ENCODE assay signal across 17 cellular contexts in genomic region chr1:222844108-222844779, GRCh38. TPM values are rescaled to one million over a fixed set of nuclear protein-coding genes. Genes with fewer than 3 reads are reported as not detected.
DNase-seq lines count a peak whose midpoint lies in the region; ATAC-seq and TF ChIP-seq lines count a peak whose summit lies in the region.
"Had no signal": no experiment of that assay in that cellular context is flagged by ENCODE, and none has a peak within 500 bp of the region (broad histone marks: within the 10 kb centered on the region; RNA-seq: fewer than 3 reads in every experiment).

No MANE protein-coding gene starts in this region.

- H3K4me3 ChIP-seq in fibroblast of the aortic adventitia (ENCODE audit: low read depth, low read length) = no peak overlapping the region
- peak overlapping the region in 1 of 2 donors; percentile 9 for H3K4me3 ChIP-seq in vagina
- H3K4me3 ChIP-seq in smooth muscle cell = no peak overlapping the region

- no peak overlapping the region for H3K4me2 ChIP-seq in smooth muscle cell

- no peak overlapping the region for H2AFZ ChIP-seq in smooth muscle cell (ENCODE audit: low read depth)

- H4K20me1 ChIP-seq in smooth muscle cell (ENCODE audit: low read depth) = no peaks in the 10 kb centered on the region

- H3K27ac Mint-ChIP-seq in neural crest cell (ENCODE audit: unreplicated experiment) = peak overlapping the region; percentile 0
- H3K27ac Mint-ChIP-seq: activated naive CD4-positive, alpha-beta T cell treated with anti-CD3 and anti-CD28 coated beads, Interleukin-2, amount 10 ng/mL, durations not matched to agents 7 days and 5 days had no signal

- no peak overlapping the region for H3K4me3 Mint-ChIP-seq in neural crest cell
- H3K4me3 Mint-ChIP-seq: activated naive CD4-positive, alpha-beta T cell treated with anti-CD3 and anti-CD28 coated beads, Interleukin-2, amount 10 ng/mL, durations not matched to agents 7 days and 5 days; central memory CD8-positive, alpha-beta T cell had no signal

- TF ChIP-seq POLR2A in vagina (IDR thresholded peaks at IDR 0.05) = no peak

- peaks cover 35% of the 10 kb centered on the region for H3K79me2 ChIP-seq in smooth muscle cell (ENCODE audit: low read depth)

- peaks cover 8% of the 10 kb centered on the region for H3K9me3 Mint-ChIP-seq in neural crest cell
- H3K9me3 Mint-ChIP-seq: activated naive CD4-positive, alpha-beta T cell treated with anti-CD3 and anti-CD28 coated beads, Interleukin-2, amount 10 ng/mL, durations not matched to agents 7 days and 5 days; central memory CD8-positive, alpha-beta T cell had no signal

- H3K4me1 Mint-ChIP-seq in neural crest cell = peaks cover 20% of the 10 kb centered on the region
- H3K4me1 Mint-ChIP-seq: activated naive CD4-positive, alpha-beta T cell treated with anti-CD3 and anti-CD28 coated beads, Interleukin-2, amount 10 ng/mL, durations not matched to agents 7 days and 5 days; central memory CD8-positive, alpha-beta T cell had no signal

- intact Hi-C loops in vagina (cut with DNase I) = no loop called here

- DNase-seq in DMS53 treated with DMSO at 0.1 percent for 48 hours (lab: John Stamatoyannopoulos, UW; ENCODE audit: unreplicated experiment) (peak; percentile 52), fibroblast of the aortic adventitia (ENCODE audit: low read depth) (peak; percentile 39), neural crest cell (ENCODE audit: low read depth, low spot score) (no peak), vagina (ENCODE audit: extremely low spot score in 2 of 2) (no peak), smooth muscle cell (lab: John Stamatoyannopoulos, UW; ENCODE audit: unreplicated experiment) (no peak)
- DNase-seq: activated naive CD4-positive, alpha-beta T cell treated with anti-CD3 and anti-CD28 coated beads, Interleukin-2, amount 10 ng/mL, durations not matched to agents 7 days and 5 days; BE2C; DMS79 treated with DMSO at 0.1 percent for 48 hours; hippocampal formation; NCI-H2029 treated with DMSO at 0.1 percent for 48 hours; NCI-H748 treated with DMSO at 0.1 percent for 48 hours; stimulated activated CD4-positive, alpha-beta T cell treated with anti-CD3 and anti-CD28 coated beads, Interleukin-12 subunit alpha, Interleukin-12 subunit beta, amount 100 ng/mL, for 4 hours had no signal

- no peaks in the 10 kb centered on the region for H3K27me3 ChIP-seq in vagina
- H3K27me3 ChIP-seq in smooth muscle cell (ENCODE audit: low read depth) = no peaks in the 10 kb centered on the region
- H3K27me3 ChIP-seq: BE2C had no signal

- H3K4me1 ChIP-seq in vagina = peaks cover 5% of the 10 kb centered on the region
- peaks cover 8% of the 10 kb centered on the region for H3K4me1 ChIP-seq in smooth muscle cell (ENCODE audit: low read depth)
- H3K4me1 ChIP-seq: BE2C had no signal

- no peaks in the 10 kb centered on the region for H3K27me3 Mint-ChIP-seq in neural crest cell (ENCODE audit: low read depth)
- H3K27me3 Mint-ChIP-seq: activated naive CD4-positive, alpha-beta T cell treated with anti-CD3 and anti-CD28 coated beads, Interleukin-2, amount 10 ng/mL, durations not matched to agents 7 days and 5 days; central memory CD8-positive, alpha-beta T cell had no signal

- 63% methylated on average over 5 of the region's 5 CpGs for WGBS in smooth muscle cell (ENCODE audit: low lambda C conversion rate)

- H3K27ac ChIP-seq in VCaP (peak overlapping the region; percentile 82), vagina (no peak overlapping the region), smooth muscle cell (ENCODE audit: low read depth) (no peak overlapping the region)

- H3K9me3 ChIP-seq in vagina = no peaks in the 10 kb centered on the region
- no peaks in the 10 kb centered on the region for H3K9me3 ChIP-seq in smooth muscle cell (replicated peaks; ENCODE audit: low read depth)
- H3K9me3 ChIP-seq: BE2C had no signal

- H3K36me3 Mint-ChIP-seq in neural crest cell (ENCODE audit: low read depth) = peaks cover 10% of the 10 kb centered on the region
- H3K36me3 Mint-ChIP-seq: activated naive CD4-positive, alpha-beta T cell treated with anti-CD3 and anti-CD28 coated beads, Interleukin-2, amount 10 ng/mL, durations not matched to agents 7 days and 5 days had no signal

- TF ChIP-seq CTCF in VCaP (conservative IDR thresholded peaks at IDR 0.05) (no peak), fibroblast of the aortic adventitia (IDR thresholded peaks at IDR 0.05; ENCODE audit: insufficient read depth, low read length) (no peak), neural crest cell (conservative IDR thresholded peaks at IDR 0.05) (no peak), vagina (IDR thresholded peaks at IDR 0.05) (no peak), smooth muscle cell (IDR thresholded peaks at IDR 0.05; ENCODE audit: borderline replicate concordance, insufficient read depth, poor library complexity, severe bottlenecking) (no peak)

- no peaks in the 10 kb centered on the region for H3F3A ChIP-seq in smooth muscle cell (ENCODE audit: low read depth)

- no peak overlapping the region for H3K9ac ChIP-seq in smooth muscle cell (ENCODE audit: low read depth)

- H3K36me3 ChIP-seq in vagina = no peaks in the 10 kb centered on the region
- H3K36me3 ChIP-seq in smooth muscle cell (ENCODE audit: low read depth) = no peaks in the 10 kb centered on the region
- H3K36me3 ChIP-seq: BE2C had no signal

- no peak for ATAC-seq in GM19395 (IDR thresholded peaks at IDR 0.05; ENCODE audit: unreplicated experiment)
- ATAC-seq in GM19324 (IDR thresholded peaks at IDR 0.05; ENCODE audit: low FRiP score, unreplicated experiment) = no peak
- ATAC-seq: activated CD4-positive, CD25-positive, alpha-beta regulatory T cell treated with anti-CD3 and anti-CD28 coated beads, Interleukin-2, amount 50 U/mL, for 24 hours had no signal

RNA-seq across cellular contexts. Expression of gene DISP1, which starts 29.4 kb away (rescaled TPM):
- total RNA-seq in fibroblast of the aortic adventitia (ENCODE audit: low replicate concordance) (6.4 and 8.4 TPM in 2 replicates), neural crest cell (11.8 and 13.6 TPM in 2 replicates), vagina (8.3 TPM), smooth muscle cell (8.4 and 10.4 TPM in 2 replicates)
- polyA plus RNA-seq in smooth muscle cell = 4.5 and 5.6 TPM in 2 replicates

Comparison
In these comparisons a context has a peak if more than half of its experiments do, and no peak if none do; other contexts are left out.
1. DNase-seq: peak in DMS53 treated with DMSO at 0.1 percent for 48 hours (single experiment) and fibroblast of the aortic adventitia (single experiment); none in neural crest cell (single experiment), vagina (0 of 2) and smooth muscle cell (single experiment).